In genomic region chr3:21621396-21621695, GRCh38 we compare ENCODE assay signal across 18 cellular contexts.
A peak's percentile ranks its signal among the peaks of the same experiment; 100 is the strongest.
DNase-seq lines count a peak whose midpoint lies in the region; ATAC-seq and TF ChIP-seq lines count a peak whose summit lies in the region.
"Had no signal": no experiment of that assay in that cellular context is flagged by ENCODE, and none has a peak within 500 bp of the region (broad histone marks: within the 10 kb centered on the region; RNA-seq: fewer than 3 reads in every experiment).

No MANE protein-coding gene starts in this region.

- ATAC-seq in HG02798 (IDR thresholded peaks at IDR 0.05; ENCODE audit: poor library complexity, unreplicated experiment): no peak

- no peak overlapping the region for H3K56ac ChIP-seq in mesendoderm (ENCODE audit: low read length)

- H3K4ac ChIP-seq in mesendoderm (ENCODE audit: low read depth, low read length): no peak overlapping the region

- H3K79me2 ChIP-seq in mesendoderm (ENCODE audit: control insufficient read depth, insufficient read depth, low read length): no peaks in the 10 kb centered on the region
- H3K79me2 ChIP-seq: parathyroid adenoma had no signal

- no peaks in the 10 kb centered on the region for H3K79me1 ChIP-seq in mesendoderm (ENCODE audit: low read length)

- H3K36me3 ChIP-seq in mesendoderm (ENCODE audit: control insufficient read depth, insufficient read depth, low read length) (no peaks in the 10 kb centered on the region), WERI-Rb-1 (no peaks in the 10 kb centered on the region)
- H3K36me3 ChIP-seq: HAP-1 had no signal

- H3K9ac ChIP-seq in mesendoderm (ENCODE audit: low read length): no peak overlapping the region
- H3K9ac ChIP-seq: BLaER1 treated with 17β-estradiol and CSF1 and Interleukin-3, amounts not matched to agents 10 nM and 100 nM; parathyroid adenoma had no signal

- H4K8ac ChIP-seq in mesendoderm (ENCODE audit: low read depth, low read length): no peak overlapping the region

- no peak for TF ChIP-seq CTCF in WERI-Rb-1 (IDR thresholded peaks at IDR 0.05; ENCODE audit: low read depth, low read length)

- no peak overlapping the region for H3K27ac ChIP-seq in epithelial cell of prostate
- no peak overlapping the region for H3K27ac ChIP-seq in mesendoderm (ENCODE audit: low read depth, low read length)
- no peak overlapping the region for H3K27ac ChIP-seq in WERI-Rb-1
- no peak overlapping the region for H3K27ac ChIP-seq in substantia nigra (ENCODE audit: low read depth, low read length, poor library complexity, severe bottlenecking)
- H3K27ac ChIP-seq: BLaER1 treated with 17β-estradiol and CSF1 and Interleukin-3, amounts not matched to agents 10 nM and 100 nM; parathyroid adenoma; SK-N-MC had no signal

- H3K27me3 ChIP-seq in mesendoderm (ENCODE audit: insufficient read depth, low read length, poor library complexity) (no peaks in the 10 kb centered on the region), WERI-Rb-1 (ENCODE audit: insufficient read depth, low read depth, severe bottlenecking) (no peaks in the 10 kb centered on the region)
- H3K27me3 ChIP-seq: BLaER1 treated with 17β-estradiol and CSF1 and Interleukin-3, amounts not matched to agents 10 nM and 100 nM had no signal

- no peak overlapping the region for H3K18ac ChIP-seq in mesendoderm (ENCODE audit: low read length)

- H3K9me3 ChIP-seq in WERI-Rb-1 (ENCODE audit: severe bottlenecking): no peaks in the 10 kb centered on the region
- H3K9me3 ChIP-seq: BLaER1 treated with 17β-estradiol and CSF1 and Interleukin-3, amounts not matched to agents 10 nM and 100 nM; HAP-1 had no signal

- DNase-seq in AG08395 (ENCODE audit: low spot score) (peak; percentile 33), LHCN-M2 (ENCODE audit: low read depth) (peak; percentile 48), epithelial cell of prostate (ENCODE audit: low read depth, low spot score) (peak; percentile 26), mesendoderm (peak; percentile 39), WERI-Rb-1 (no peak), substantia nigra (lab: John Stamatoyannopoulos, UW) (no peak)
- DNase-seq in activated naive CD4-positive, alpha-beta T cell treated with anti-CD3 and anti-CD28 coated beads, Interleukin-2, amount 50 U/mL, for 16 hours: no peak
- DNase-seq: activated CD4-positive, CD25-positive, alpha-beta regulatory T cell; activated T-cell treated with anti-CD3 and anti-CD28 coated beads, Interleukin-2, amount 50 U/mL, for 1 hour; aorta; endodermal cell; NCI-H187; stimulated activated CD8-positive, alpha-beta memory T cell treated with anti-CD3 and anti-CD28 coated beads, Interleukin-4, amount 100 ng/mL, for 48 hours had no signal

- H3K4me1 ChIP-seq in mesendoderm (ENCODE audit: control insufficient read depth, low read depth, low read length): no peaks in the 10 kb centered on the region
- H3K4me1 ChIP-seq: HAP-1, parathyroid adenoma had no signal

- no peak overlapping the region for H2BK15ac ChIP-seq in mesendoderm (replicated peaks; ENCODE audit: low read depth)

- H3K4me3 ChIP-seq in mesendoderm (ENCODE audit: low read length): no peak overlapping the region
- H3K4me3 ChIP-seq in WERI-Rb-1 (ENCODE audit: low read depth, low read length): no peak overlapping the region
- H3K4me3 ChIP-seq: BLaER1 treated with 17β-estradiol and CSF1 and Interleukin-3, amounts not matched to agents 10 nM and 100 nM; HAP-1; SK-N-MC had no signal

- H2BK5ac ChIP-seq in mesendoderm (ENCODE audit: low read length): no peak overlapping the region

- no peak overlapping the region for H3K4me2 ChIP-seq in mesendoderm (ENCODE audit: low read length)
- H3K4me2 ChIP-seq: BLaER1 treated with 17β-estradiol and CSF1 and Interleukin-3, amounts not matched to agents 10 nM and 100 nM had no signal

- no CpG with 5 or more reads among the region's 3 CpGs for WGBS in mesendoderm (ENCODE audit: extremely low coverage, insufficient coverage, low lambda C conversion rate)

- H4K5ac ChIP-seq in mesendoderm (ENCODE audit: low read length): no peak overlapping the region

- H2AK5ac ChIP-seq in mesendoderm (ENCODE audit: low read length): no peak overlapping the region

- no peak overlapping the region for H3K23ac ChIP-seq in mesendoderm (ENCODE audit: low read length)

- H2BK120ac ChIP-seq in mesendoderm (ENCODE audit: low read depth, low read length): no peak overlapping the region

Comparison
In these comparisons a context has a peak if more than half of its experiments do, and no peak if none do; other contexts are left out.
1. DNase-seq: peak in AG08395 (single experiment), LHCN-M2 (single experiment), epithelial cell of prostate (single experiment) and mesendoderm (single experiment); none in WERI-Rb-1 (single experiment), activated naive CD4-positive, alpha-beta T cell treated with anti-CD3 and anti-CD28 coated beads, Interleukin-2, amount 50 U/mL, for 16 hours (single experiment) and substantia nigra (0 of 49).